In genomic region chr10:74854610-74855009, GRCh38 we compare ENCODE assay signal across 13 cellular contexts. TPM values are rescaled to one million over a fixed set of nuclear protein-coding genes. Genes with fewer than 3 reads are reported as not detected.
DNase-seq lines count a peak whose midpoint lies in the region; ATAC-seq and TF ChIP-seq lines count a peak whose summit lies in the region.
"Had no signal": no experiment of that assay in that cellular context is flagged by ENCODE, and none has a peak within 500 bp of the region (broad histone marks: within the 10 kb centered on the region; RNA-seq: fewer than 3 reads in every experiment).

No MANE protein-coding gene starts in this region.

- TF ChIP-seq POLR2A in Peyer's patch (IDR thresholded peaks at IDR 0.05): no peak

- DNase-seq in BE2C: no peak
- DNase-seq in Peyer's patch: no peak
- no peak for DNase-seq in memory B cell (ENCODE audit: low spot score in 2 of 2)
- no peak for DNase-seq in NCI-H128 (lab: John Stamatoyannopoulos, UW; ENCODE audit: unreplicated experiment)
- DNase-seq in HuH-7.5 (ENCODE audit: low spot score): no peak
- DNase-seq in SKM-1 (lab: John Stamatoyannopoulos, UW; ENCODE audit: unreplicated experiment): no peak
- DNase-seq: Caco-2, NCI-H1092 had no signal

- TF ChIP-seq CTCF in BE2C (IDR thresholded peaks at IDR 0.05; ENCODE audit: low read depth, low read length) (no peak), Peyer's patch (IDR thresholded peaks at IDR 0.05) (no peak)

- H3K4me3 Mint-ChIP-seq in memory B cell: peak overlapping the region; percentile 24

- H3K27ac Mint-ChIP-seq in memory B cell: peak overlapping the region; percentile 94

- H3K4me1 ChIP-seq in BE2C (peaks cover 15% of the 10 kb centered on the region; the same call in 1 of the 2 replicates), Peyer's patch (peaks cover 0 to 26% (median 7%) of the 10 kb centered on the region in 4 donors)
- H3K4me1 ChIP-seq: Caco-2 had no signal

- peak overlapping the region; percentile 3 to 67 (median 54) for H3K27ac ChIP-seq in Peyer's patch

- ATAC-seq in GM19395 (IDR thresholded peaks at IDR 0.05; ENCODE audit: unreplicated experiment) (peak; percentile 55), memory B cell (ENCODE audit: low read depth) (peak; percentile 9), HG03139 (IDR thresholded peaks at IDR 0.05; ENCODE audit: unreplicated experiment) (no peak)
- ATAC-seq: Panc1 had no signal

- peaks cover 10% of the 10 kb centered on the region for H3K36me3 Mint-ChIP-seq in memory B cell

- H3K9me3 ChIP-seq in BE2C: no peaks in the 10 kb centered on the region; the same call in 1 of the 2 replicates
- H3K9me3 ChIP-seq in Peyer's patch: no peaks in the 10 kb centered on the region
- H3K9me3 ChIP-seq: Caco-2 had no signal

- H3K36me3 ChIP-seq in BE2C: no peaks in the 10 kb centered on the region
- no peaks in the 10 kb centered on the region for H3K36me3 ChIP-seq in Peyer's patch

- H3K27me3 Mint-ChIP-seq in memory B cell: no peaks in the 10 kb centered on the region
- H3K27me3 Mint-ChIP-seq: central memory CD8-positive, alpha-beta T cell had no signal

- H3K4me3 ChIP-seq in BE2C (ENCODE audit: low read depth, low read length) (peak overlapping the region; percentile 12; the same call in 1 of the 2 replicates), Peyer's patch (no peak overlapping the region)
- H3K4me3 ChIP-seq: lung had no signal

- no peaks in the 10 kb centered on the region for H3K27me3 ChIP-seq in BE2C
- no peaks in the 10 kb centered on the region for H3K27me3 ChIP-seq in Peyer's patch

- peaks cover 25% of the 10 kb centered on the region for H3K4me1 Mint-ChIP-seq in memory B cell

- no peaks in the 10 kb centered on the region for H3K9me3 Mint-ChIP-seq in memory B cell
- H3K9me3 Mint-ChIP-seq: central memory CD8-positive, alpha-beta T cell had no signal

RNA-seq across cellular contexts. Expression of gene KAT6B, which starts 28.2 kb away (rescaled TPM):
- 18.0 TPM for polyA plus RNA-seq in BE2C (2012; ENCODE audit: insufficient read depth, insufficient read length, low read depth)
- 10 to 100 TPM; 45.4 to 94.9 (median 62.9) TPM for total RNA-seq in Peyer's patch
